In genomic region chr19:44303976-44304568, GRCh38 we compare ENCODE assay signal across 8 cellular contexts. TPM values are rescaled to one million over a fixed set of nuclear protein-coding genes. Genes with fewer than 3 reads are reported as not detected.
A peak's percentile ranks its signal among the peaks of the same experiment; 100 is the strongest.
DNase-seq lines count a peak whose midpoint lies in the region; ATAC-seq and TF ChIP-seq lines count a peak whose summit lies in the region.

No MANE protein-coding gene starts in this region.

- DNase-seq in NCI-H510A treated with DMSO at 0.1 percent for 48 hours (lab: John Stamatoyannopoulos, UW), result peak; percentile 27
- no peak for DNase-seq in NCI-H510A (lab: John Stamatoyannopoulos, UW)
- no peak for DNase-seq in MM.1S
- DNase-seq in ascending aorta (ENCODE audit: low spot score in 2 of 2), result no peak
- no peak for DNase-seq in NK-92 (lab: John Stamatoyannopoulos, UW; ENCODE audit: unreplicated experiment)

- no peaks in the 10 kb centered on the region for H3K79me2 ChIP-seq in MM.1S (ENCODE audit: low read length)

- H3K36me3 ChIP-seq in MM.1S (replicated peaks; ENCODE audit: insufficient read depth, low read length) (peaks cover 5% of the 10 kb centered on the region; the same call in 1 of the 2 replicates), ascending aorta (peaks cover 24 to 35% of the 10 kb centered on the region in 2 donors), iPS-15b (ENCODE audit: control insufficient read depth, insufficient read depth, low read length) (peaks cover 4% of the 10 kb centered on the region), skeletal muscle satellite cell (ENCODE audit: insufficient read depth, low read length) (peaks cover 13% of the 10 kb centered on the region)

- H3K4me2 ChIP-seq in MM.1S (ENCODE audit: low read depth, low read length), result peak overlapping the region; percentile 76
- peak overlapping the region; percentile 87 for H3K4me2 ChIP-seq in skeletal muscle satellite cell (ENCODE audit: low read length)

- H3K4me1 ChIP-seq in MM.1S (ENCODE audit: low read length), result no peaks in the 10 kb centered on the region
- H3K4me1 ChIP-seq in ascending aorta, result no peaks in the 10 kb centered on the region
- peaks cover 3% of the 10 kb centered on the region for H3K4me1 ChIP-seq in iPS-15b (ENCODE audit: control insufficient read depth, insufficient read depth, low read length)
- peaks cover 13% of the 10 kb centered on the region for H3K4me1 ChIP-seq in skeletal muscle satellite cell (ENCODE audit: control insufficient read depth, insufficient read depth, low read length)

- no peak overlapping the region for H3K27ac ChIP-seq in MM.1S (ENCODE audit: low read length)
- H3K27ac ChIP-seq in ascending aorta, result peak overlapping the region; percentile 76 to 83

- H3K27me3 ChIP-seq in MM.1S (replicated peaks; ENCODE audit: insufficient read depth, low read length), result peaks cover 3% of the 10 kb centered on the region; the same call in 1 of the 2 replicates
- no peaks in the 10 kb centered on the region for H3K27me3 ChIP-seq in ascending aorta
- no peaks in the 10 kb centered on the region for H3K27me3 ChIP-seq in iPS-15b (ENCODE audit: control insufficient read depth, insufficient read depth, low read length)
- H3K27me3 ChIP-seq in skeletal muscle satellite cell (ENCODE audit: control insufficient read depth, insufficient read depth, low read length), result no peaks in the 10 kb centered on the region

- no peaks in the 10 kb centered on the region for H3K9me2 ChIP-seq in MM.1S (replicated peaks; ENCODE audit: insufficient read depth, low read length)

- H4K20me1 ChIP-seq in MM.1S (ENCODE audit: insufficient read depth, low read length), result no peaks in the 10 kb centered on the region

- intact Hi-C loops in ascending aorta (cut with DNase I), result loop anchor here (5.0 to 10.0 kb wide), 2 partner anchors 319 to 772 kb away; partner anchors contain the start of genes ZNF155 and ZNF575

- H3K4me3 ChIP-seq in MM.1S (ENCODE audit: low read length) (peak overlapping the region; percentile 83), ascending aorta (peak overlapping the region; percentile 81 to 83), iPS-15b (ENCODE audit: low read depth, low read length) (peak overlapping the region; percentile 91), skeletal muscle satellite cell (ENCODE audit: low read length) (peak overlapping the region; percentile 78)

- no peak for TF ChIP-seq CTCF in MM.1S (IDR thresholded peaks at IDR 0.05; ENCODE audit: low read length)
- TF ChIP-seq CTCF in ascending aorta (IDR thresholded peaks at IDR 0.05), result no peak

- peak overlapping the region; percentile 47; the same call in 1 of the 2 replicates for H3K9ac ChIP-seq in MM.1S (ENCODE audit: low read length)
- peak overlapping the region; percentile 61 for H3K9ac ChIP-seq in iPS-15b (ENCODE audit: low read depth, low read length)
- H3K9ac ChIP-seq in skeletal muscle satellite cell (ENCODE audit: low read depth, low read length), result peak overlapping the region; percentile 81

- H3F3A ChIP-seq in MM.1S (ENCODE audit: insufficient read depth, low read length), result no peaks in the 10 kb centered on the region

- H3K9me3 ChIP-seq in MM.1S (replicated peaks; ENCODE audit: insufficient read depth, low read length), result no peaks in the 10 kb centered on the region
- H3K9me3 ChIP-seq in ascending aorta, result peaks cover 3 to 31% of the 10 kb centered on the region in 2 donors
- H3K9me3 ChIP-seq in iPS-15b (ENCODE audit: control insufficient read depth, insufficient read depth, low read length), result no peaks in the 10 kb centered on the region
- no peaks in the 10 kb centered on the region for H3K9me3 ChIP-seq in skeletal muscle satellite cell (replicated peaks; ENCODE audit: low read length)

- ATAC-seq in GM19324 (IDR thresholded peaks at IDR 0.05; ENCODE audit: low FRiP score, unreplicated experiment), result no peak

- H2AFZ ChIP-seq in MM.1S (ENCODE audit: low read length), result peak overlapping the region; percentile 80

RNA-seq across cellular contexts. Expression of gene ZNF235, which starts 0.8 kb away (rescaled TPM):
- 6.6 TPM for total RNA-seq in ascending aorta
- 1.8 and 2.8 TPM in 2 replicates for total RNA-seq in skeletal muscle satellite cell (2012; rRNA removed)

RNA-seq across cellular contexts. Expression of gene ZNF233, which starts 44.4 kb away (rescaled TPM):
- total RNA-seq in ascending aorta, result not detected
- total RNA-seq in skeletal muscle satellite cell (2012; rRNA removed), result under 0.01 and 0.22 TPM in 2 replicates

RNA-seq across cellular contexts. Expression of gene ZNF112, which starts 52.4 kb away (rescaled TPM):
- 0.11 TPM for total RNA-seq in ascending aorta
- 4.6 and 5.0 TPM in 2 replicates for total RNA-seq in skeletal muscle satellite cell (2012; rRNA removed)
